Comparison of ENCODE assay signal across 15 cellular contexts in the genomic region with DNA sequence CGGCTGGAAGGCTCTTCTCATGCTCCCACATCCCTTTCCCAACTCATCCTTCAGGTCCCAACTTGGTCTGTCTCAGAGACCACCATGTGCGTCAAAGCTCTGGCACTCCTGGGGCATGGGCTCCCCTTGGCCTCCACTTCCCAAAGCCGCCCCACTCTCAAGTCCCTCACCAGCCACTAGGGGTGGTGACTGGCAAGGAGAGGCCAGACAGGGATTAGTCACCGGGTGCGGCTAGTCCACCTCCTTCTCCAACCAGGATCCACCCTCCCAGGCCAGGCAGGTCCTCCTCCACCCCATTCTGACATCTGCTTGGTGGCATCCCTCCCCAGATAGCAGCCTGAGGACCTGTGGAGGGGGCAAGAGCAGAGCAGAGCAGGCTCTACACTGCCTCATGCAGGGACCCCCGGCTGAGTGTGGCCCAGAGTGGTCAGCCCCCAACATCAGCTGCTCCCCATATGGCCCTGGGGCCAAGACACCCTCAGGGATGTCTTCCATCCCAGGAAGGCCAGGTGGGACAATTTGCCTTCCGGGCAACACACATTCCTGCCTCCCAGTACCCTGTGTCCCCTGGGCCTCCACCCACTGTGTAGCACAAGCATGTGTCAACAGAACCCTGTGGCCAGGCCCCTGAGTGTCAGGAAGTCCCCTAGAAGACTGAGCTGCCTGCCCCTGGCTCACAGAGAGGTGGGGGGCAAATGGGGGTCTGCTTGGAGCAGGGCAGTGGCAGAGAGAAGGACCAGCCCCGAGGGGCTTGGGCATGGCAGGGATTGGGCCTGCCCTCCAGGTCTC. TPM values are rescaled to one million over a fixed set of nuclear protein-coding genes. Genes with fewer than 3 reads are reported as not detected.
A peak's percentile ranks its signal among the peaks of the same experiment; 100 is the strongest.
DNase-seq lines count a peak whose midpoint lies in the region; ATAC-seq, FAIRE-seq and TF ChIP-seq lines count a peak whose summit lies in the region.
"Had no signal": no experiment of that assay in that cellular context is flagged by ENCODE, and none has a peak within 500 bp of the region (broad histone marks: within the 10 kb centered on the region; RNA-seq: fewer than 3 reads in every experiment).

No MANE protein-coding gene starts in this region.

- H3K9me3 ChIP-seq in HepG2 (ENCODE audit: low read length) (no peaks in the 10 kb centered on the region), right lobe of liver (no peaks in the 10 kb centered on the region), PC-9 (ENCODE audit: insufficient read depth, low read depth) (no peaks in the 10 kb centered on the region), Karpas-422 (ENCODE audit: low read length) (no peaks in the 10 kb centered on the region)
- H3K9me3 ChIP-seq: esophagus squamous epithelium had no signal

- H3K9ac ChIP-seq in HepG2 (ENCODE audit: insufficient read depth, low read depth, low read length) (no peak overlapping the region), Karpas-422 (ENCODE audit: low read length) (no peak overlapping the region)

- no peaks in the 10 kb centered on the region for H3K79me2 ChIP-seq in HepG2 (ENCODE audit: insufficient read depth, low read length)
- no peaks in the 10 kb centered on the region for H3K79me2 ChIP-seq in PC-9 (ENCODE audit: low read depth)
- no peaks in the 10 kb centered on the region for H3K79me2 ChIP-seq in Karpas-422 (ENCODE audit: low read length)

- H3K4me1 ChIP-seq in HepG2 (ENCODE audit: insufficient read depth, low read length): no peaks in the 10 kb centered on the region
- H3K4me1 ChIP-seq in right lobe of liver: no peaks in the 10 kb centered on the region
- peaks cover 18% of the 10 kb centered on the region for H3K4me1 ChIP-seq in PC-9 (replicated peaks; ENCODE audit: insufficient read depth)
- H3K4me1 ChIP-seq in Karpas-422 (ENCODE audit: low read length): no peaks in the 10 kb centered on the region
- H3K4me1 ChIP-seq: esophagus squamous epithelium had no signal

- H2AFZ ChIP-seq in HepG2 (ENCODE audit: low read length) (no peak overlapping the region), PC-9 (no peak overlapping the region), Karpas-422 (ENCODE audit: low read length) (no peak overlapping the region)

- H3K36me3 ChIP-seq in HepG2 (replicated peaks in 1 of 2; ENCODE audit: control insufficient read depth in 1 of 2, insufficient read depth in 2 of 2, low read length in 2 of 2) (no peaks in the 10 kb centered on the region), right lobe of liver (no peaks in the 10 kb centered on the region), PC-9 (ENCODE audit: low read depth) (no peaks in the 10 kb centered on the region), Karpas-422 (ENCODE audit: insufficient read depth, low read length) (no peaks in the 10 kb centered on the region)
- H3K36me3 ChIP-seq: esophagus squamous epithelium had no signal

- H3K9me2 ChIP-seq in PC-9 (ENCODE audit: insufficient read depth) (no peaks in the 10 kb centered on the region), Karpas-422 (replicated peaks; ENCODE audit: insufficient read depth, low read length) (no peaks in the 10 kb centered on the region)

- TF ChIP-seq CTCF in HepG2 (CRISPR knock-in tag; IDR thresholded peaks at IDR 0.05) (0 out of 2 replicates have a peak, but pooled peaks have one; percentile 7), right lobe of liver (IDR thresholded peaks at IDR 0.05) (no peak), PC-9 (conservative IDR thresholded peaks at IDR 0.05) (peak; percentile 78), fibroblast of villous mesenchyme (IDR thresholded peaks at IDR 0.05; ENCODE audit: insufficient read depth, low read depth, low read length) (peak; percentile 18), GM20000 (IDR thresholded peaks at IDR 0.05; ENCODE audit: extremely low read depth, missing control alignments) (no peak)

- H4K20me1 ChIP-seq in HepG2 (ENCODE audit: insufficient read depth, low read length) (peaks cover 2% of the 10 kb centered on the region; the same call in 1 of the 2 replicates), PC-9 (ENCODE audit: insufficient read depth) (peaks cover 8% of the 10 kb centered on the region; the same call in 1 of the 2 replicates), Karpas-422 (ENCODE audit: insufficient read depth, low read depth, low read length) (peaks cover 12% of the 10 kb centered on the region)

- no peak for TF ChIP-seq RAD21 in HepG2 (CRISPR knock-in tag; IDR thresholded peaks at IDR 0.05)

- TF ChIP-seq POLR2A in HepG2 (IDR thresholded peaks at IDR 0.05; ENCODE audit: insufficient read depth in 1 of 2, low read depth in 2 of 2, low read length in 2 of 2) (no peak), right lobe of liver (IDR thresholded peaks at IDR 0.05) (no peak)

- in situ Hi-C loops in HepG2 (cut with HindIII; ENCODE audit: extremely low pct_ligation_motif_present, low pct_unique_long_range_greater_than_20kb): no loop called here

- POLR2A ChIA-PET in HepG2 (lab: Yijun Ruan, JAX) (no interaction called here), PC-9 (lab: Charles Lee; ENCODE audit: unreplicated experiment) (no interaction called here)

- H3K27ac ChIP-seq in HepG2 (ENCODE audit: extremely low read length, insufficient read depth, low read length) (no peak overlapping the region), right lobe of liver (no peak overlapping the region), PC-9 (no peak overlapping the region), Karpas-422 (ENCODE audit: low read length) (no peak overlapping the region)
- H3K27ac ChIP-seq: esophagus squamous epithelium had no signal

- H3K4me3 ChIP-seq in HepG2 (replicated peaks in 1 of 3; ENCODE audit: insufficient read depth in 1 of 3, low read depth in 2 of 3, low read length in 3 of 3) (no peak overlapping the region), right lobe of liver (no peak overlapping the region), PC-9 (no peak overlapping the region), fibroblast of villous mesenchyme (ENCODE audit: low read depth, low read length) (no peak overlapping the region), Karpas-422 (ENCODE audit: low read length) (no peak overlapping the region)
- H3K4me3 ChIP-seq: esophagus squamous epithelium had no signal

- BruUV-seq in HepG2 (replicated peaks; lab: Mats Ljungman, UMichigan) (no TSS peak), PC-9 (replicated peaks; lab: Mats Ljungman, UMichigan) (no TSS peak)

- no peak for FAIRE-seq in HepG2 (lab: Jason Lieb, UNC)

- peaks cover under 1 to 14% of the 10 kb centered on the region in 2 experiments; a peak in 2 of 5 replicates for H3K27me3 ChIP-seq in HepG2 (ENCODE audit: control insufficient read depth in 1 of 2, insufficient read depth in 2 of 2, low read length in 2 of 2)
- no peaks in the 10 kb centered on the region for H3K27me3 ChIP-seq in right lobe of liver
- peaks cover 12% of the 10 kb centered on the region for H3K27me3 ChIP-seq in PC-9 (ENCODE audit: insufficient read depth, low read depth)
- H3K27me3 ChIP-seq in Karpas-422 (ENCODE audit: low read length): no peaks in the 10 kb centered on the region

- TF ChIP-seq EP300 in HepG2 (IDR thresholded peaks at IDR 0.05; ENCODE audit: low read depth in 2 of 2, low read length in 2 of 2) (no peak), HepG2 (CRISPR knock-in tag; IDR thresholded peaks at IDR 0.05; ENCODE audit: borderline replicate concordance) (no peak)

- intact Hi-C loops in HepG2 (cut with micrococcal nuclease; ENCODE audit: unreplicated experiment) (no loop called here), right lobe of liver (cut with DNase I) (no loop called here), PC-9 (cut with micrococcal nuclease; ENCODE audit: unreplicated experiment) (no loop called here), cardiac septum (cut with DNase I) (no loop called here)

- WGBS in HepG2 (ENCODE audit: low lambda C conversion rate): 24% methylated on average over 7 of the region's 8 CpGs
- WGBS in right lobe of liver (ENCODE audit: insufficient coverage, low coverage, low lambda C conversion rate, missing lambda C conversion rate): 85% methylated on average over 2 of the region's 8 CpGs

- ATAC-seq in HepG2 (peak; percentile 26; the same call in 2 of the 3 replicates), right lobe of liver (no peak)

- H3F3A ChIP-seq in PC-9 (ENCODE audit: insufficient read depth, low read depth): peaks cover 25% of the 10 kb centered on the region

- DNase-seq in HepG2 (ENCODE audit: low spot score): peak; percentile 27
- DNase-seq in right lobe of liver: no peak
- peak; percentile 76 to 79 for DNase-seq in PC-9
- no peak for DNase-seq in fibroblast of villous mesenchyme (ENCODE audit: low read depth)
- no peak for DNase-seq in NCI-H2029 treated with DMSO at 0.1 percent for 48 hours (lab: John Stamatoyannopoulos, UW)
- no peak for DNase-seq in GM20000 (ENCODE audit: low spot score)
- no peak for DNase-seq in Karpas-422
- no peak for DNase-seq in cardiac septum (ENCODE audit: low spot score)
- DNase-seq: activated CD4-positive, alpha-beta T cell treated with anti-CD3 and anti-CD28 coated beads, Interleukin-2, amount 50 U/mL, for 4 hours; esophagus squamous epithelium; NCI-H2171 had no signal

- H3K4me2 ChIP-seq in HepG2 (ENCODE audit: low read depth, low read length) (no peak overlapping the region), PC-9 (no peak overlapping the region), Karpas-422 (ENCODE audit: low read depth, low read length, poor library complexity, severe bottlenecking) (no peak overlapping the region)

- CTCF ChIA-PET in HepG2 (lab: Yijun Ruan, JAX; ENCODE audit: low intra/inter-chr PET ratio, low total read pairs): no interaction called here
- CTCF ChIA-PET in PC-9 (lab: Charles Lee): no interaction called here

RNA-seq across cellular contexts. Expression of a gene that starts 29.2 kb away (rescaled TPM):
- total RNA-seq in HepG2 (2016; rRNA removed; fragmentation: Illumina TruSeq; extraction: Trizol) (37.7 and 39.8 TPM in 2 replicates), right lobe of liver (10 to 100 TPM; 16.4 to 23.6 (median 21.1) TPM), PC-9 (2021) (34.5 and 42.6 TPM in 2 replicates), fibroblast of villous mesenchyme (24.8 and 30.7 TPM in 2 replicates), cardiac septum (23.1 TPM)
- 15.1 and 15.2 TPM in 2 replicates for total RNA-seq in HepG2 (2016; cell fraction: cytosol; rRNA removed; fragmentation: Illumina TruSeq; extraction: Trizol; ENCODE audit: low read depth)
- total RNA-seq in HepG2 (2016; cell fraction: insoluble cytoplasmic fraction; rRNA removed; fragmentation: Illumina TruSeq; extraction: Trizol): 35.8 and 37.7 TPM in 2 replicates
- total RNA-seq in HepG2 (2016; cell fraction: membrane; rRNA removed; fragmentation: Illumina TruSeq; extraction: Trizol): 41.8 and 42.4 TPM in 2 replicates
- total RNA-seq in HepG2 (2016; cell fraction: nucleus; rRNA removed; fragmentation: Illumina TruSeq; extraction: Trizol): 28.2 and 31.2 TPM in 2 replicates
- 34.5 and 36.4 TPM in 2 replicates for polyA plus RNA-seq in HepG2 (2011; rRNA removed)
- 27.2 and 28.5 TPM in 2 replicates for polyA plus RNA-seq in HepG2 (2011; cell fraction: cytosol; rRNA removed)
- polyA plus RNA-seq in HepG2 (2011; cell fraction: nucleus; rRNA removed): 36.7 and 41.9 TPM in 2 replicates
- 36.8 and 38.5 TPM in 2 replicates for polyA plus RNA-seq in HepG2 (2012)
- 9.5 and 11.3 TPM in 2 replicates for polyA plus RNA-seq in HepG2 (2016; cell fraction: cytosol; fragmentation: Illumina TruSeq; extraction: Trizol; ENCODE audit: low read depth)
- polyA plus RNA-seq in HepG2 (2016; cell fraction: insoluble cytoplasmic fraction; fragmentation: Illumina TruSeq; extraction: Trizol; ENCODE audit: low read depth): 51.6 and 60.0 TPM in 2 replicates
- 29.6 and 31.9 TPM in 2 replicates for polyA plus RNA-seq in HepG2 (2016; cell fraction: membrane; fragmentation: Illumina TruSeq; extraction: Trizol; ENCODE audit: low read depth)
- polyA plus RNA-seq in HepG2 (2016; cell fraction: nucleus; fragmentation: Illumina TruSeq; extraction: Trizol; ENCODE audit: insufficient read depth, low read depth): 75.9 and 78.1 TPM in 2 replicates
- 40.3 and 47.9 TPM in 2 replicates for polyA minus RNA-seq in HepG2 (2011; rRNA and poly(A)+ RNA removed; ENCODE audit: low replicate concordance)
- 30.1 and 32.4 TPM in 2 replicates for polyA minus RNA-seq in HepG2 (2011; cell fraction: cytosol; rRNA and poly(A)+ RNA removed)
- polyA minus RNA-seq in HepG2 (2011; cell fraction: nucleus; rRNA and poly(A)+ RNA removed): 17.8 and 21.1 TPM in 2 replicates
- 24.1 and 27.1 TPM in 2 replicates for total RNA-seq in Karpas-422 (2014; rRNA removed; shearing (Covaris generic); ENCODE audit: low replicate concordance)

RNA-seq across cellular contexts. Expression of a gene that starts 49.0 kb away (rescaled TPM):
- 0.20 and 0.27 TPM in 2 replicates for total RNA-seq in HepG2 (2016; rRNA removed; fragmentation: Illumina TruSeq; extraction: Trizol)
- total RNA-seq in HepG2 (2016; cell fraction: cytosol; rRNA removed; fragmentation: Illumina TruSeq; extraction: Trizol; ENCODE audit: low read depth): not detected in 2 replicates
- 0.33 and 0.45 TPM in 2 replicates for total RNA-seq in HepG2 (2016; cell fraction: insoluble cytoplasmic fraction; rRNA removed; fragmentation: Illumina TruSeq; extraction: Trizol)
- total RNA-seq in HepG2 (2016; cell fraction: membrane; rRNA removed; fragmentation: Illumina TruSeq; extraction: Trizol): 0.12 and 0.17 TPM in 2 replicates
- 0.28 and 0.53 TPM in 2 replicates for total RNA-seq in HepG2 (2016; cell fraction: nucleus; rRNA removed; fragmentation: Illumina TruSeq; extraction: Trizol)
- polyA plus RNA-seq in HepG2 (2011; rRNA removed): 5.1 and 8.6 TPM in 2 replicates
- polyA plus RNA-seq in HepG2 (2011; cell fraction: cytosol; rRNA removed): 4.3 and 7.9 TPM in 2 replicates
- 81.1 and 86.7 TPM in 2 replicates for polyA plus RNA-seq in HepG2 (2011; cell fraction: nucleus; rRNA removed)
- 2.6 and 6.6 TPM in 2 replicates for polyA plus RNA-seq in HepG2 (2012)
- polyA plus RNA-seq in HepG2 (2016; cell fraction: cytosol; fragmentation: Illumina TruSeq; extraction: Trizol; ENCODE audit: low read depth): 0.14 TPM in 1 of 2 replicates, not detected in the other
- polyA plus RNA-seq in HepG2 (2016; cell fraction: insoluble cytoplasmic fraction; fragmentation: Illumina TruSeq; extraction: Trizol; ENCODE audit: low read depth): 0.37 TPM in 1 of 2 replicates, not detected in the other
- polyA plus RNA-seq in HepG2 (2016; cell fraction: membrane; fragmentation: Illumina TruSeq; extraction: Trizol; ENCODE audit: low read depth): 0.29 TPM in 1 of 2 replicates, not detected in the other
- polyA plus RNA-seq in HepG2 (2016; cell fraction: nucleus; fragmentation: Illumina TruSeq; extraction: Trizol; ENCODE audit: insufficient read depth, low read depth): 0.62 and 0.85 TPM in 2 replicates
- 0.37 and 4.3 TPM in 2 replicates for polyA minus RNA-seq in HepG2 (2011; rRNA and poly(A)+ RNA removed; ENCODE audit: low replicate concordance)
- polyA minus RNA-seq in HepG2 (2011; cell fraction: cytosol; rRNA and poly(A)+ RNA removed): 2.0 and 2.2 TPM in 2 replicates
- polyA minus RNA-seq in HepG2 (2011; cell fraction: nucleus; rRNA and poly(A)+ RNA removed): 6.4 and 9.9 TPM in 2 replicates
- not detected for total RNA-seq in right lobe of liver
- total RNA-seq in PC-9 (2021): 0.58 TPM in 1 of 2 replicates, not detected in the other
- total RNA-seq in fibroblast of villous mesenchyme: 0.32 TPM in 1 of 2 replicates, not detected in the other
- 10.7 and 23.3 TPM in 2 replicates for total RNA-seq in Karpas-422 (2014; rRNA removed; shearing (Covaris generic); ENCODE audit: low replicate concordance)
- total RNA-seq in cardiac septum: 1.1 TPM
- total RNA-seq: activated T-helper 2 cell treated with anti-CD3 and anti-CD28 coated beads, Interferon-gamma antibody, Interleukin-2, Interleukin-4, amounts not matched to agents 10 μg/mL and 5 μg/mL and 100 μg/mL, durations not matched to agents 14 hours and 24 hours and 36 hours; LHCN-M2; posterior vena cava; urinary bladder had no signal

Comparison
In these comparisons a context has a peak if more than half of its experiments do, and no peak if none do; other contexts are left out.
1. DNase-seq: peak in HepG2 (single experiment) and PC-9 (2 of 2); none in right lobe of liver (0 of 3), fibroblast of villous mesenchyme (single experiment), NCI-H2029 treated with DMSO at 0.1 percent for 48 hours (single experiment), GM20000 (single experiment), Karpas-422 (single experiment) and cardiac septum (single experiment).
2. CTCF ChIP-seq: peak in HepG2 (single experiment), PC-9 (single experiment) and fibroblast of villous mesenchyme (single experiment); none in right lobe of liver (0 of 4) and GM20000 (single experiment).